Comparison of ENCODE assay signal across 37 cellular contexts in genomic region chr2:143505542-143505941, GRCh38.
DNase-seq lines count a peak whose midpoint lies in the region; ATAC-seq, FAIRE-seq and TF ChIP-seq lines count a peak whose summit lies in the region.
"Had no signal": no experiment of that assay in that cellular context is flagged by ENCODE, and none has a peak within 500 bp of the region (broad histone marks: within the 10 kb centered on the region; RNA-seq: fewer than 3 reads in every experiment).

No MANE protein-coding gene starts in this region.

- peaks cover 2% of the 10 kb centered on the region for H3K9me3 Mint-ChIP-seq in astrocyte (ENCODE audit: unreplicated experiment)
- no peaks in the 10 kb centered on the region for H3K9me3 Mint-ChIP-seq in WTC11
- H3K9me3 Mint-ChIP-seq: activated naive CD8-positive, alpha-beta T cell treated with anti-CD3 and anti-CD28 coated beads, Interleukin-2, amount 10 ng/mL, durations not matched to agents 7 days and 5 days; activated T-cell treated with anti-CD3 and anti-CD28 coated beads, Interleukin-2, amount 50 U/mL, for 24 hours; CD4-positive, alpha-beta T cell; endodermal cell; H9; stimulated activated naive CD8-positive, alpha-beta T cell treated with anti-CD3 and anti-CD28 coated beads, Interleukin-15, Interleukin-2, amounts not matched to agents 100 ng/mL and 50 ng/mL, for 24 hours had no signal

- H2AFZ ChIP-seq in Karpas-422 (ENCODE audit: low read length) (no peak overlapping the region), astrocyte (ENCODE audit: low read depth, low read length) (no peak overlapping the region)
- H2AFZ ChIP-seq: neural progenitor cell, parathyroid adenoma had no signal

- ATAC-seq in left lung (peak; percentile 93), WTC11 (no peak), HG03432 (IDR thresholded peaks at IDR 0.05; ENCODE audit: unreplicated experiment) (no peak)
- ATAC-seq: A549, HepG2, left cardiac atrium, PC-3, T-cell had no signal

- H3K27me3 Mint-ChIP-seq in astrocyte (ENCODE audit: low read depth, unreplicated experiment), result peaks cover 2% of the 10 kb centered on the region
- H3K27me3 Mint-ChIP-seq in WTC11 (ENCODE audit: low read depth), result no peaks in the 10 kb centered on the region
- H3K27me3 Mint-ChIP-seq: activated naive CD8-positive, alpha-beta T cell treated with anti-CD3 and anti-CD28 coated beads, Interleukin-2, amount 10 ng/mL, durations not matched to agents 7 days and 5 days; activated T-cell treated with anti-CD3 and anti-CD28 coated beads, Interleukin-2, amount 50 U/mL, for 24 hours; CD4-positive, alpha-beta T cell; memory B cell; stimulated activated naive CD8-positive, alpha-beta T cell treated with anti-CD3 and anti-CD28 coated beads, Interleukin-15, Interleukin-2, amounts not matched to agents 100 ng/mL and 50 ng/mL, for 24 hours; T-cell had no signal

- H3K79me2 ChIP-seq in Karpas-422 (ENCODE audit: low read length) (no peaks in the 10 kb centered on the region), astrocyte (ENCODE audit: insufficient read depth, low read length) (no peaks in the 10 kb centered on the region)
- H3K79me2 ChIP-seq: parathyroid adenoma had no signal

- H3K27ac Mint-ChIP-seq in astrocyte (ENCODE audit: unreplicated experiment), result no peak overlapping the region
- no peak overlapping the region for H3K27ac Mint-ChIP-seq in WTC11
- H3K27ac Mint-ChIP-seq: activated naive CD8-positive, alpha-beta T cell treated with anti-CD3 and anti-CD28 coated beads, Interleukin-2, amount 10 ng/mL, durations not matched to agents 7 days and 5 days; endodermal cell; H9; neural progenitor cell; stimulated activated naive CD8-positive, alpha-beta T cell treated with anti-CD3 and anti-CD28 coated beads, Interleukin-15, Interleukin-2, amounts not matched to agents 100 ng/mL and 50 ng/mL, for 24 hours had no signal

- H3K9me3 ChIP-seq in Karpas-422 (ENCODE audit: low read length), result no peaks in the 10 kb centered on the region
- H3K9me3 ChIP-seq in astrocyte (ENCODE audit: insufficient read depth, low read depth, low read length), result no peaks in the 10 kb centered on the region
- H3K9me3 ChIP-seq in left lung, result no peaks in the 10 kb centered on the region
- H3K9me3 ChIP-seq: A549, thoracic aorta, vagina had no signal

- H3K4me1 ChIP-seq in Karpas-422 (ENCODE audit: low read length) (no peaks in the 10 kb centered on the region), astrocyte (ENCODE audit: insufficient read depth, low read length) (no peaks in the 10 kb centered on the region), left lung (peaks cover 0 to 16% of the 10 kb centered on the region in 2 donors)
- H3K4me1 ChIP-seq: A549, neural progenitor cell, parathyroid adenoma, vagina had no signal

- TF ChIP-seq CTCF in astrocyte (IDR thresholded peaks at IDR 0.05; ENCODE audit: insufficient read depth, low read depth, low read length), result no peak
- TF ChIP-seq CTCF in left lung (IDR thresholded peaks at IDR 0.05), result no peak
- TF ChIP-seq CTCF in WTC11 (IDR thresholded peaks at IDR 0.05), result no peak

- H4K20me1 ChIP-seq in Karpas-422 (ENCODE audit: insufficient read depth, low read depth, low read length) (no peaks in the 10 kb centered on the region), astrocyte (ENCODE audit: insufficient read depth, low read length) (no peaks in the 10 kb centered on the region)

- CTCF ChIA-PET in WTC11 (lab: Charles Lee), result no interaction called here

- H3K27me3 ChIP-seq in Karpas-422 (ENCODE audit: low read length) (no peaks in the 10 kb centered on the region), astrocyte (ENCODE audit: insufficient read depth, low read length) (no peaks in the 10 kb centered on the region), left lung (no peaks in the 10 kb centered on the region)
- H3K27me3 ChIP-seq: neural progenitor cell, vagina had no signal

- H3K4me3 ChIP-seq in Karpas-422 (ENCODE audit: low read length) (no peak overlapping the region), astrocyte (ENCODE audit: insufficient read depth, low read depth, low read length) (no peak overlapping the region), left lung (no peak overlapping the region)
- H3K4me3 ChIP-seq: A549, neural progenitor cell, thoracic aorta, vagina had no signal

- DNase-seq in AG20443 (ENCODE audit: low spot score) (peak; percentile 19), Karpas-422 (peak; percentile 23), astrocyte (ENCODE audit: low read depth) (peak; percentile 56), left lung (no peak), cerebellar cortex (ENCODE audit: low spot score) (no peak), WTC11 (ENCODE audit: low spot score) (no peak), kidney glomerular epithelial cell (lab: John Stamatoyannopoulos, UW) (no peak)
- DNase-seq: activated CD4-positive, alpha-beta T cell treated with anti-CD3 and anti-CD28 coated beads, Interleukin-2, amount 50 U/mL, for 1 hour; activated CD4-positive, CD25-positive, alpha-beta regulatory T cell; activated effector memory CD4-positive, alpha-beta T cell treated with anti-CD3 and anti-CD28 coated beads, Interleukin-2, amount 50 U/mL, for 16 hours; activated naive CD8-positive, alpha-beta T cell treated with anti-CD3 and anti-CD28 coated beads, Interleukin-2, amount 10 ng/mL, durations not matched to agents 7 days and 5 days; activated T-cell treated with anti-CD3 and anti-CD28 coated beads, Interleukin-2, amount 50 U/mL, for 24 hours; CD4-positive, alpha-beta T cell; central memory CD4-positive, alpha-beta T cell; dermis blood vessel endothelial cell; endodermal cell; H9; left cardiac atrium; NCI-H1694; NCI-H2227 treated with DMSO at 0.1 percent for 48 hours; NCI-H526 treated with DMSO at 0.1 percent for 48 hours; NK-92 treated with Interleukin-12 subunit alpha and Interleukin-12 subunit beta, amount 100 ng/mL, for 24 hours; PC-3; retina; stimulated activated CD4-positive, alpha-beta T cell treated with anti-CD3 and anti-CD28 coated beads, Interleukin-2, amount 100 ng/mL, for 24 hours; T-cell had no signal

- H3K9me2 ChIP-seq in Karpas-422 (replicated peaks; ENCODE audit: insufficient read depth, low read length), result no peaks in the 10 kb centered on the region

- peaks cover 3% of the 10 kb centered on the region for H3K4me1 Mint-ChIP-seq in astrocyte (ENCODE audit: low read depth, unreplicated experiment)
- no peaks in the 10 kb centered on the region for H3K4me1 Mint-ChIP-seq in WTC11
- H3K4me1 Mint-ChIP-seq: endodermal cell, H9 had no signal

- FAIRE-seq in astrocyte (lab: Jason Lieb, UNC), result no peak
- FAIRE-seq: A549, frontal cortex, GM12892, HepG2 had no signal

- H3K4me3 Mint-ChIP-seq in astrocyte (ENCODE audit: unreplicated experiment) (no peak overlapping the region), WTC11 (no peak overlapping the region)
- H3K4me3 Mint-ChIP-seq: activated naive CD8-positive, alpha-beta T cell treated with anti-CD3 and anti-CD28 coated beads, Interleukin-2, amount 10 ng/mL, durations not matched to agents 7 days and 5 days; activated T-cell treated with anti-CD3 and anti-CD28 coated beads, Interleukin-2, amount 50 U/mL, for 24 hours; CD4-positive, alpha-beta T cell; endodermal cell; H9; memory B cell; neural progenitor cell; stimulated activated naive CD8-positive, alpha-beta T cell treated with anti-CD3 and anti-CD28 coated beads, Interleukin-15, Interleukin-2, amounts not matched to agents 100 ng/mL and 50 ng/mL, for 24 hours; T-cell had no signal

- H3K9ac ChIP-seq in Karpas-422 (ENCODE audit: low read length) (no peak overlapping the region), astrocyte (ENCODE audit: low read length) (no peak overlapping the region)
- H3K9ac ChIP-seq: neural progenitor cell, parathyroid adenoma had no signal

- H3K36me3 Mint-ChIP-seq in astrocyte (ENCODE audit: low read depth, unreplicated experiment) (no peaks in the 10 kb centered on the region), WTC11 (no peaks in the 10 kb centered on the region)
- H3K36me3 Mint-ChIP-seq: neural progenitor cell had no signal

- no peak overlapping the region for H3K4me2 ChIP-seq in Karpas-422 (ENCODE audit: low read depth, low read length, poor library complexity, severe bottlenecking)
- no peak overlapping the region for H3K4me2 ChIP-seq in astrocyte (ENCODE audit: low read length)
- H3K4me2 ChIP-seq: A549, neural progenitor cell had no signal

- H3K36me3 ChIP-seq in Karpas-422 (ENCODE audit: insufficient read depth, low read length) (no peaks in the 10 kb centered on the region), astrocyte (ENCODE audit: insufficient read depth, low read length) (no peaks in the 10 kb centered on the region), left lung (no peaks in the 10 kb centered on the region)
- H3K36me3 ChIP-seq: neural progenitor cell, thoracic aorta, vagina had no signal

- intact Hi-C loops in left lung (cut with DNase I), result no loop called here

- POLR2A ChIA-PET in WTC11 (lab: Charles Lee), result no interaction called here

- no peak overlapping the region for H3K27ac ChIP-seq in Karpas-422 (ENCODE audit: low read length)
- H3K27ac ChIP-seq in astrocyte (ENCODE audit: low read depth, low read length), result no peak overlapping the region
- H3K27ac ChIP-seq in left lung, result no peak overlapping the region
- H3K27ac ChIP-seq: A549, neural progenitor cell, parathyroid adenoma, thoracic aorta, vagina had no signal

TF ChIP-seq in WTC11, 78 proteins besides CTCF, POLR2A, EP300 and RAD21 (continues in another document):
- TF ChIP-seq ATF2 (CRISPR knock-in tag; IDR thresholded peaks at IDR 0.05; ENCODE audit: borderline replicate concordance, low read depth) (no peak), NR1H2 (CRISPR knock-in tag; IDR thresholded peaks at IDR 0.05) (no peak), ATF3 (CRISPR knock-in tag; conservative IDR thresholded peaks at IDR 0.05) (no peak), NFE2L1 (CRISPR knock-in tag; IDR thresholded peaks at IDR 0.05) (no peak)

Comparison
In these comparisons a context has a peak if more than half of its experiments do, and no peak if none do; other contexts are left out.
1. DNase-seq: peak in AG20443 (single experiment), Karpas-422 (single experiment) and astrocyte (single experiment); none in left lung (0 of 2), cerebellar cortex (single experiment), WTC11 (single experiment) and kidney glomerular epithelial cell (single experiment).